ENCODE assay signal across 8 cellular contexts in the genomic region with DNA sequence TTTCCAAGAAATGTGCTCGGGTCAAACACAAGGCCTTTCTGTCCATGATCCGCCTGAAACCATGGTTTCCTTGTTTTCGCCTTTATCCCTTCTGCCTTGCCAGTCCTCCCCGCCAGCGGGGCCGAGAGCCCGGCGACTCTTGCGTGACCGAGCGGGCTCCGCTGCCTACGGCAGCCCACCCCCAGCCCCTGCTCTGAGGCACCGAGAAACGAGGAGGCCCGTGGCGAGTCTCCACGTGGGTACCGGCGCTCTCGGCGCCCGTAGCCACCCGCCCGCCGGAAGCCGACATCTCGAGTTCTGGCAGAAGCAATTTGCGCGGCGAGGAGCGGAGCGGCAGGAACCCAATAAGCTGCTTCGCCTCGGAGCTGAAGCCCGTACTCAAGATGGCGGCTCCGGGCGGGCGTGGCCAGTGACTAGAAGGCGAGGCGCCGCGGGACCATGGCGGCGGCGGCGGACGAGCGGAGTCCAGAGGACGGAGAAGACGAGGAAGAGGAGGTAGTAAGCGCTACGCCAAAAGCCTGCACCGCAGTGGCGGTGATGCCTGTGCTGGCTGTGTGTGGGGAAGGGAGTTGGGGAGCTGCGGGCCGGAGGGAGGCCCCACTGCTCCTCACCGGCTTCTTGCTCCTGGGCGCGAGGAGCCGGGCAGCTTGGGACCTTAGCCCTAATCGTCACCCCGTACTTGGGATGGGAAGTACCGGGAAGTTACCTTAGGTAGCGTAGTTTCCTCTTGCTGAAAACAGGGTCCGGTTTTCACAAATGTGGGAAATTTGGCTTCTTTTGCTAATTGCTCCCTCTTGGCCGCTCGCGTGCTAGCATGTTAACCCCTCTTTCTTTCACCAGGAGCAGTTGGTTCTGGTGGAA. TPM values are rescaled to one million over a fixed set of nuclear protein-coding genes. Genes with fewer than 3 reads are reported as not detected.
A peak's percentile ranks its signal among the peaks of the same experiment; 100 is the strongest.
DNase-seq lines count a peak whose midpoint lies in the region; ATAC-seq and TF ChIP-seq lines count a peak whose summit lies in the region.

A gene with protein sequence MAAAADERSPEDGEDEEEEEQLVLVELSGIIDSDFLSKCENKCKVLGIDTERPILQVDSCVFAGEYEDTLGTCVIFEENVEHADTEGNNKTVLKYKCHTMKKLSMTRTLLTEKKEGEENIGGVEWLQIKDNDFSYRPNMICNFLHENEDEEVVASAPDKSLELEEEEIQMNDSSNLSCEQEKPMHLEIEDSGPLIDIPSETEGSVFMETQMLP (plus strand): TSS at position 375 of the 861 bp plus-strand sequence. CDS start 64 bp downstream, at position 439.

- H2AFZ ChIP-seq in fibroblast of lung (ENCODE audit: low read length) = peak within 1 kb of the TSS; percentile 99

- peak within 1 kb of the TSS; percentile 91 for H3K4me2 ChIP-seq in fibroblast of lung (ENCODE audit: extremely low read depth, insufficient read depth, low read length)

- H3K9me3 ChIP-seq in RWPE2 (ENCODE audit: severe bottlenecking) (no peaks in the 10 kb centered on the region), fibroblast of lung (ENCODE audit: control insufficient read depth, insufficient read depth, low read depth, low read length) (no peaks in the 10 kb centered on the region)
- no peaks in the 10 kb centered on the region for H3K9me3 ChIP-seq in naive thymus-derived CD4-positive, alpha-beta T cell (ENCODE audit: control insufficient read depth in 2 of 3, low read length in 3 of 3)

- H3K27ac ChIP-seq in RWPE2 (ENCODE audit: poor library complexity, severe bottlenecking) (peak within 1 kb of the TSS; percentile 53), fibroblast of lung (ENCODE audit: insufficient read depth, low read length) (peak within 1 kb of the TSS; percentile 94)
- peak within 1 kb of the TSS; percentile 81 for H3K27ac ChIP-seq in naive thymus-derived CD4-positive, alpha-beta T cell (ENCODE audit: low read depth, low read length)

- H4K20me1 ChIP-seq in fibroblast of lung (ENCODE audit: control insufficient read depth, extremely low read depth, insufficient read depth, low read length) = no peaks in the 10 kb centered on the region

- H3K4me1 Mint-ChIP-seq in activated T-helper 2 cell treated with anti-CD3 and anti-CD28 coated beads, Interferon-gamma antibody, Interleukin-2, Interleukin-4, amounts not matched to agents 10 μg/mL and 5 μg/mL and 100 μg/mL, durations not matched to agents 14 hours and 24 hours and 36 hours (ENCODE audit: low read depth) = peaks cover 13% of the 10 kb centered on the region
- H3K4me1 Mint-ChIP-seq in naive thymus-derived CD4-positive, alpha-beta T cell = peaks cover 13 to 27% (median 20%) of the 10 kb centered on the region in 7 donors
- H3K4me1 Mint-ChIP-seq in stimulated activated memory B cell treated with anti-CD40 and anti-IgM and Interleukin-4, amounts not matched to agents 10 μg/mL and 1 μg/mL and 100 μg/mL, for 72 hours = peaks cover 13% of the 10 kb centered on the region

- intact Hi-C loops in activated T-helper 2 cell treated with anti-CD3 and anti-CD28 coated beads, Interferon-gamma antibody, Interleukin-2, Interleukin-4, amounts not matched to agents 10 μg/mL and 5 μg/mL and 100 μg/mL, durations not matched to agents 14 hours and 24 hours and 36 hours (cut with micrococcal nuclease) = loop anchor here (1.0 kb wide), 3 partner anchors 13 to 144 kb away; no protein-coding TSS in a partner anchor
- intact Hi-C loops in naive thymus-derived CD4-positive, alpha-beta T cell (cut with micrococcal nuclease) = loop anchor here (1.0 to 10.0 kb wide), 16 partner anchors 14 to 1864 kb away; a partner anchor contains a TSS

- H3K27me3 ChIP-seq in RWPE2 (ENCODE audit: insufficient read depth, poor library complexity, severe bottlenecking) = no peaks in the 10 kb centered on the region
- H3K27me3 ChIP-seq in fibroblast of lung (ENCODE audit: control insufficient read depth, insufficient read depth, low read length) = no peaks in the 10 kb centered on the region
- no peaks in the 10 kb centered on the region for H3K27me3 ChIP-seq in naive thymus-derived CD4-positive, alpha-beta T cell (ENCODE audit: control insufficient read depth in 2 of 2, insufficient read depth in 2 of 2, low read length in 2 of 2)

- H3K27ac Mint-ChIP-seq in activated T-helper 2 cell treated with anti-CD3 and anti-CD28 coated beads, Interferon-gamma antibody, Interleukin-2, Interleukin-4, amounts not matched to agents 10 μg/mL and 5 μg/mL and 100 μg/mL, durations not matched to agents 14 hours and 24 hours and 36 hours = peak within 1 kb of the TSS; percentile 99
- H3K27ac Mint-ChIP-seq in naive thymus-derived CD4-positive, alpha-beta T cell = peak within 1 kb of the TSS; percentile 96 to 99 (median 97)
- peak within 1 kb of the TSS; percentile 96 for H3K27ac Mint-ChIP-seq in stimulated activated memory B cell treated with anti-CD40 and anti-IgM and Interleukin-4, amounts not matched to agents 10 μg/mL and 1 μg/mL and 100 μg/mL, for 72 hours

- POLR2A ChIA-PET in naive thymus-derived CD4-positive, alpha-beta T cell (lab: Charles Lee) = interaction anchor here (0.7 to 6.1 kb wide), 15 partner anchors 9 to 778 kb away, joined by 3 to 61 read pairs (median 4); a partner anchor contains a TSS

- H3K36me3 ChIP-seq in RWPE2 (ENCODE audit: low read depth) (peaks cover 35% of the 10 kb centered on the region), fibroblast of lung (ENCODE audit: control insufficient read depth, insufficient read depth, low read length) (no peaks in the 10 kb centered on the region)
- H3K36me3 ChIP-seq in naive thymus-derived CD4-positive, alpha-beta T cell (ENCODE audit: control insufficient read depth in 2 of 3, insufficient read depth in 3 of 3, low read length in 3 of 3) = peaks cover 0 to 25% (median 0%) of the 10 kb centered on the region in 3 experiments

- no peaks in the 10 kb centered on the region for H3K27me3 Mint-ChIP-seq in activated T-helper 2 cell treated with anti-CD3 and anti-CD28 coated beads, Interferon-gamma antibody, Interleukin-2, Interleukin-4, amounts not matched to agents 10 μg/mL and 5 μg/mL and 100 μg/mL, durations not matched to agents 14 hours and 24 hours and 36 hours (ENCODE audit: low read depth)
- H3K27me3 Mint-ChIP-seq in naive thymus-derived CD4-positive, alpha-beta T cell = peaks cover 0 to 7% (median 0%) of the 10 kb centered on the region in 5 donors
- H3K27me3 Mint-ChIP-seq in stimulated activated memory B cell treated with anti-CD40 and anti-IgM and Interleukin-4, amounts not matched to agents 10 μg/mL and 1 μg/mL and 100 μg/mL, for 72 hours = no peaks in the 10 kb centered on the region

- DNase-seq in EL (peak; percentile 91), GOT3 (lab: John Stamatoyannopoulos, UW) (peak; percentile 71), LNCaP clone FGC (ENCODE audit: low read depth) (peak; percentile 69), RWPE2 (ENCODE audit: low spot score) (peak; percentile 94), fibroblast of lung (ENCODE audit: low read depth in 2 of 2) (peak; percentile 93)
- DNase-seq in activated T-helper 2 cell treated with anti-CD3 and anti-CD28 coated beads, Interferon-gamma antibody, Interleukin-2, Interleukin-4, amounts not matched to agents 10 μg/mL and 5 μg/mL and 100 μg/mL, durations not matched to agents 14 hours and 24 hours and 36 hours (ENCODE audit: low spot score) = peak; percentile 93
- DNase-seq in naive thymus-derived CD4-positive, alpha-beta T cell = peak; percentile 85 to 94 (median 91)

- H3K9ac ChIP-seq in fibroblast of lung (ENCODE audit: insufficient read depth, low read length) = peak within 1 kb of the TSS; percentile 96

- H3K4me3 Mint-ChIP-seq in activated T-helper 2 cell treated with anti-CD3 and anti-CD28 coated beads, Interferon-gamma antibody, Interleukin-2, Interleukin-4, amounts not matched to agents 10 μg/mL and 5 μg/mL and 100 μg/mL, durations not matched to agents 14 hours and 24 hours and 36 hours (ENCODE audit: low read depth) = peak within 1 kb of the TSS; percentile 99
- peak within 1 kb of the TSS; percentile 95 to 99 (median 96) for H3K4me3 Mint-ChIP-seq in naive thymus-derived CD4-positive, alpha-beta T cell
- H3K4me3 Mint-ChIP-seq in stimulated activated memory B cell treated with anti-CD40 and anti-IgM and Interleukin-4, amounts not matched to agents 10 μg/mL and 1 μg/mL and 100 μg/mL, for 72 hours = peak within 1 kb of the TSS; percentile 86

- peaks cover 10% of the 10 kb centered on the region for H3K79me2 ChIP-seq in fibroblast of lung (ENCODE audit: control insufficient read depth, insufficient read depth, low read length)

- ATAC-seq in RWPE2 (ENCODE audit: low read depth) = peak; percentile 99
- ATAC-seq in naive thymus-derived CD4-positive, alpha-beta T cell = peak; percentile 99
- peak; percentile 99 for ATAC-seq in stimulated activated memory B cell treated with anti-CD40 and anti-IgM and Interleukin-4, amounts not matched to agents 10 μg/mL and 1 μg/mL and 100 μg/mL, for 72 hours

- H3K9me3 Mint-ChIP-seq in activated T-helper 2 cell treated with anti-CD3 and anti-CD28 coated beads, Interferon-gamma antibody, Interleukin-2, Interleukin-4, amounts not matched to agents 10 μg/mL and 5 μg/mL and 100 μg/mL, durations not matched to agents 14 hours and 24 hours and 36 hours = no peaks in the 10 kb centered on the region
- H3K9me3 Mint-ChIP-seq in naive thymus-derived CD4-positive, alpha-beta T cell = no peaks in the 10 kb centered on the region
- H3K9me3 Mint-ChIP-seq in stimulated activated memory B cell treated with anti-CD40 and anti-IgM and Interleukin-4, amounts not matched to agents 10 μg/mL and 1 μg/mL and 100 μg/mL, for 72 hours = no peaks in the 10 kb centered on the region

- CTCF ChIA-PET in naive thymus-derived CD4-positive, alpha-beta T cell (lab: Charles Lee) = interaction anchor here (0.7 to 2.0 kb wide), 5 partner anchors 9 to 431 kb away, joined by 3 to 6 read pairs (median 5); a partner anchor contains a TSS

- peaks cover 39% of the 10 kb centered on the region for H3K36me3 Mint-ChIP-seq in activated T-helper 2 cell treated with anti-CD3 and anti-CD28 coated beads, Interferon-gamma antibody, Interleukin-2, Interleukin-4, amounts not matched to agents 10 μg/mL and 5 μg/mL and 100 μg/mL, durations not matched to agents 14 hours and 24 hours and 36 hours (ENCODE audit: low read depth)
- H3K36me3 Mint-ChIP-seq in naive thymus-derived CD4-positive, alpha-beta T cell = peaks cover 0 to 23% (median 12%) of the 10 kb centered on the region in 5 donors
- H3K36me3 Mint-ChIP-seq in stimulated activated memory B cell treated with anti-CD40 and anti-IgM and Interleukin-4, amounts not matched to agents 10 μg/mL and 1 μg/mL and 100 μg/mL, for 72 hours = peaks cover 30% of the 10 kb centered on the region

- no peaks in the 10 kb centered on the region for H3K4me1 ChIP-seq in RWPE2 (ENCODE audit: insufficient read depth, poor library complexity, severe bottlenecking)
- no peaks in the 10 kb centered on the region for H3K4me1 ChIP-seq in fibroblast of lung (ENCODE audit: control insufficient read depth, extremely low read depth, insufficient read depth, low read length)
- H3K4me1 ChIP-seq in naive thymus-derived CD4-positive, alpha-beta T cell (ENCODE audit: control insufficient read depth in 2 of 2, insufficient read depth in 2 of 2, low read length in 2 of 2) = peaks cover 4% of the 10 kb centered on the region in 2 donors

- peak within 1 kb of the TSS; percentile 94 for H3K4me3 ChIP-seq in LNCaP clone FGC (ENCODE audit: low read depth, low read length)
- peak within 1 kb of the TSS; percentile 60 for H3K4me3 ChIP-seq in RWPE2 (ENCODE audit: severe bottlenecking)
- peak within 1 kb of the TSS; percentile 78 to 95 (median 91) for H3K4me3 ChIP-seq in fibroblast of lung (replicated peaks in 1 of 4; ENCODE audit: control extremely low read depth in 1 of 4, insufficient read depth in 1 of 4, low read depth in 3 of 4, low read length in 4 of 4)
- peak within 1 kb of the TSS; percentile 86 for H3K4me3 ChIP-seq in naive thymus-derived CD4-positive, alpha-beta T cell (ENCODE audit: low read length)

- TF ChIP-seq CTCF in LNCaP clone FGC (IDR thresholded peaks at IDR 0.05; ENCODE audit: control insufficient read depth, extremely low read depth, insufficient read depth) = no peak
- TF ChIP-seq CTCF in RWPE2 (IDR thresholded peaks at IDR 0.05; ENCODE audit: poor library complexity, severe bottlenecking) = no peak
- no peak for TF ChIP-seq CTCF in fibroblast of lung (conservative IDR thresholded peaks at IDR 0.05 in 1 of 2, IDR thresholded peaks at IDR 0.05 in 1 of 2; ENCODE audit: low read depth in 1 of 2, low read length in 2 of 2)

RNA-seq across cellular contexts. Expression of the gene that starts here (rescaled TPM):
- total RNA-seq in activated T-helper 2 cell treated with anti-CD3 and anti-CD28 coated beads, Interferon-gamma antibody, Interleukin-2, Interleukin-4, amounts not matched to agents 10 μg/mL and 5 μg/mL and 100 μg/mL, durations not matched to agents 14 hours and 24 hours and 36 hours = 141 and 146 TPM in 2 replicates
- total RNA-seq in fibroblast of lung = 44.3 and 47.3 TPM in 2 replicates
- polyA plus RNA-seq in fibroblast of lung = 74.4 and 90.5 TPM in 2 replicates
- polyA plus RNA-seq in fibroblast of lung (2012) = 104 and 136 TPM in 2 replicates
- polyA minus RNA-seq in fibroblast of lung (ENCODE audit: low replicate concordance) = not detected in 2 replicates
- 100 to 1,000 TPM in 1 of 5 experiments, 10 to 100 TPM in 4; 18.1 to 100 (median 29.9) TPM for total RNA-seq in naive thymus-derived CD4-positive, alpha-beta T cell
- polyA plus RNA-seq in naive thymus-derived CD4-positive, alpha-beta T cell = 100 to 1,000 TPM in 1 of 2 donors, 10 to 100 TPM in 1; 89.9 to 102 TPM

Comparison
In these comparisons a context has a peak if more than half of its experiments do, and no peak if none do; other contexts are left out.
1. Peak in every context shown above with its lines: DNase-seq, ATAC-seq, H3K4me3 ChIP-seq and H3K27ac ChIP-seq.